Comparison of ENCODE assay signal across 12 cellular contexts in genomic region chr17:40312893-40313659, GRCh38. TPM values are rescaled to one million over a fixed set of nuclear protein-coding genes. Genes with fewer than 3 reads are reported as not detected.
DNase-seq lines count a peak whose midpoint lies in the region; ATAC-seq and TF ChIP-seq lines count a peak whose summit lies in the region.
"Had no signal": no experiment of that assay in that cellular context is flagged by ENCODE, and none has a peak within 500 bp of the region (broad histone marks: within the 10 kb centered on the region; RNA-seq: fewer than 3 reads in every experiment).

No MANE protein-coding gene starts in this region.

- H3K36me3 Mint-ChIP-seq in activated naive CD8-positive, alpha-beta T cell treated with anti-CD3 and anti-CD28 coated beads, Interleukin-2, amount 10 ng/mL, durations not matched to agents 7 days and 5 days = no peaks in the 10 kb centered on the region
- H3K36me3 Mint-ChIP-seq in activated naive CD8-positive, alpha-beta T cell treated with anti-CD3 and anti-CD28 coated beads for 36 hours = peaks cover 1% of the 10 kb centered on the region

- no peak for DNase-seq in activated naive CD8-positive, alpha-beta T cell treated with anti-CD3 and anti-CD28 coated beads, Interleukin-2, amount 10 ng/mL, durations not matched to agents 7 days and 5 days
- DNase-seq in activated naive CD8-positive, alpha-beta T cell treated with anti-CD3 and anti-CD28 coated beads for 36 hours = no peak
- DNase-seq in upper lobe of left lung = no peak
- no peak for DNase-seq in NOMO-1 treated with dmso at 0.1 percent for 144 hours (lab: John Stamatoyannopoulos, UW; ENCODE audit: unreplicated experiment)
- DNase-seq: activated naive CD4-positive, alpha-beta T cell; endodermal cell; stimulated activated CD8-positive, alpha-beta memory T cell treated with anti-CD3 and anti-CD28 coated beads, Interleukin-4, amount 100 ng/mL, for 48 hours had no signal

- H3K27ac ChIP-seq in angular gyrus (ENCODE audit: low read depth, low read length) (peak overlapping the region; percentile 50), muscle layer of duodenum (ENCODE audit: low read length) (peak overlapping the region; percentile 45), upper lobe of left lung (peak overlapping the region; percentile 69 to 89 (median 81))

- no peak overlapping the region for H3K4me3 Mint-ChIP-seq in activated naive CD8-positive, alpha-beta T cell treated with anti-CD3 and anti-CD28 coated beads, Interleukin-2, amount 10 ng/mL, durations not matched to agents 7 days and 5 days
- no peak overlapping the region for H3K4me3 Mint-ChIP-seq in activated naive CD8-positive, alpha-beta T cell treated with anti-CD3 and anti-CD28 coated beads for 36 hours
- H3K4me3 Mint-ChIP-seq: endodermal cell had no signal

- H3K9me3 ChIP-seq in muscle layer of duodenum (ENCODE audit: control insufficient read depth in 1 of 2, low read length in 2 of 2) (no peaks in the 10 kb centered on the region), upper lobe of left lung (no peaks in the 10 kb centered on the region)

- peaks cover 71% of the 10 kb centered on the region for H3K4me1 Mint-ChIP-seq in activated naive CD8-positive, alpha-beta T cell treated with anti-CD3 and anti-CD28 coated beads, Interleukin-2, amount 10 ng/mL, durations not matched to agents 7 days and 5 days
- peaks cover 73% of the 10 kb centered on the region for H3K4me1 Mint-ChIP-seq in activated naive CD8-positive, alpha-beta T cell treated with anti-CD3 and anti-CD28 coated beads for 36 hours

- 66 to 73% methylated on average over 3 to 4 of the region's 4 CpGs for WGBS in upper lobe of left lung, 2 donors

- TF ChIP-seq CTCF in upper lobe of left lung (IDR thresholded peaks at IDR 0.05) = no peak

- POLR2A ChIA-PET in activated naive CD8-positive, alpha-beta T cell treated with anti-CD3 and anti-CD28 coated beads, Interleukin-2, amount 10 ng/mL, durations not matched to agents 7 days and 5 days (lab: Charles Lee) = interaction anchor here (0.7 to 1.4 kb wide), 3 partner anchors 10 to 175 kb away, joined by 3 read pairs; no protein-coding TSS in a partner anchor

- H3K9me3 Mint-ChIP-seq in activated naive CD8-positive, alpha-beta T cell treated with anti-CD3 and anti-CD28 coated beads, Interleukin-2, amount 10 ng/mL, durations not matched to agents 7 days and 5 days = no peaks in the 10 kb centered on the region
- no peaks in the 10 kb centered on the region for H3K9me3 Mint-ChIP-seq in activated naive CD8-positive, alpha-beta T cell treated with anti-CD3 and anti-CD28 coated beads for 36 hours
- H3K9me3 Mint-ChIP-seq: endodermal cell had no signal

- no peak overlapping the region for H3K4me3 ChIP-seq in muscle layer of duodenum (ENCODE audit: low read depth in 1 of 2, low read length in 2 of 2)
- no peak overlapping the region for H3K4me3 ChIP-seq in upper lobe of left lung
- H3K4me3 ChIP-seq: K562 had no signal

- no peak for TF ChIP-seq POLR2A in upper lobe of left lung (IDR thresholded peaks at IDR 0.05)

- peaks cover 63 to 94% of the 10 kb centered on the region in 2 donors for H3K4me1 ChIP-seq in muscle layer of duodenum (ENCODE audit: control insufficient read depth in 1 of 2, insufficient read depth in 2 of 2, low read length in 2 of 2)
- H3K4me1 ChIP-seq in upper lobe of left lung = peaks cover 93 to 98% (median 97%) of the 10 kb centered on the region in 4 donors

- H3K36me3 ChIP-seq in muscle layer of duodenum (ENCODE audit: control insufficient read depth in 1 of 2, insufficient read depth in 2 of 2, low read length in 2 of 2) (no peaks in the 10 kb centered on the region), upper lobe of left lung (no peaks in the 10 kb centered on the region)

- H3K27me3 ChIP-seq in muscle layer of duodenum (ENCODE audit: low read depth, low read length) (no peaks in the 10 kb centered on the region), upper lobe of left lung (no peaks in the 10 kb centered on the region)

- peak overlapping the region; percentile 57 for H3K27ac Mint-ChIP-seq in activated naive CD8-positive, alpha-beta T cell treated with anti-CD3 and anti-CD28 coated beads, Interleukin-2, amount 10 ng/mL, durations not matched to agents 7 days and 5 days
- no peak overlapping the region for H3K27ac Mint-ChIP-seq in activated naive CD8-positive, alpha-beta T cell treated with anti-CD3 and anti-CD28 coated beads for 36 hours
- H3K27ac Mint-ChIP-seq: endodermal cell had no signal

- no peak for ATAC-seq in activated naive CD8-positive, alpha-beta T cell treated with anti-CD3 and anti-CD28 coated beads, Interleukin-2, amount 10 ng/mL, durations not matched to agents 7 days and 5 days (ENCODE audit: low read depth)
- ATAC-seq in upper lobe of left lung (ENCODE audit: low FRiP score in 2 of 2) (no peak), GM18861 (IDR thresholded peaks at IDR 0.05; ENCODE audit: unreplicated experiment) (no peak), HG02798 (IDR thresholded peaks at IDR 0.05; ENCODE audit: poor library complexity, unreplicated experiment) (no peak)
- ATAC-seq: K562 had no signal

- TF ChIP-seq EP300 in upper lobe of left lung (IDR thresholded peaks at IDR 0.05) = no peak

- no peaks in the 10 kb centered on the region for H3K27me3 Mint-ChIP-seq in activated naive CD8-positive, alpha-beta T cell treated with anti-CD3 and anti-CD28 coated beads, Interleukin-2, amount 10 ng/mL, durations not matched to agents 7 days and 5 days
- no peaks in the 10 kb centered on the region for H3K27me3 Mint-ChIP-seq in activated naive CD8-positive, alpha-beta T cell treated with anti-CD3 and anti-CD28 coated beads for 36 hours

RNA-seq across cellular contexts. Expression of gene RARA, which starts 4.1 kb away (rescaled TPM):
- 10 to 100 TPM; 51.7 to 53.6 TPM for total RNA-seq in activated naive CD8-positive, alpha-beta T cell treated with anti-CD3 and anti-CD28 coated beads, Interleukin-2, amount 10 ng/mL, durations not matched to agents 7 days and 5 days
- total RNA-seq in activated naive CD8-positive, alpha-beta T cell treated with anti-CD3 and anti-CD28 coated beads for 36 hours = 10 to 100 TPM; 31.2 to 33.3 TPM
- total RNA-seq in upper lobe of left lung = 10 to 100 TPM; 45.7 to 95.6 (median 85.9) TPM

RNA-seq across cellular contexts. Expression of gene CDC6, which starts 25.4 kb away (rescaled TPM):
- total RNA-seq in activated naive CD8-positive, alpha-beta T cell treated with anti-CD3 and anti-CD28 coated beads, Interleukin-2, amount 10 ng/mL, durations not matched to agents 7 days and 5 days = 10 to 100 TPM; 67.9 to 75.2 TPM
- 100 to 1,000 TPM; 144 to 149 TPM for total RNA-seq in activated naive CD8-positive, alpha-beta T cell treated with anti-CD3 and anti-CD28 coated beads for 36 hours
- 1 to 10 TPM; 1.1 to 5.1 (median 2.3) TPM for total RNA-seq in upper lobe of left lung

RNA-seq across cellular contexts. Expression of gene GJD3, which starts 51.5 kb away (rescaled TPM):
- under 1 TPM in 1 of 2 experiments, not detected in 1; 0.48 TPM for total RNA-seq in activated naive CD8-positive, alpha-beta T cell treated with anti-CD3 and anti-CD28 coated beads, Interleukin-2, amount 10 ng/mL, durations not matched to agents 7 days and 5 days
- not detected for total RNA-seq in activated naive CD8-positive, alpha-beta T cell treated with anti-CD3 and anti-CD28 coated beads for 36 hours
- total RNA-seq in upper lobe of left lung = 1 to 10 TPM in 4 of 6 donors, not detected in 2; 1.7 to 8.4 (median 4.5) TPM
- total RNA-seq: endodermal cell had no signal

Comparison
In these comparisons a context has a peak if more than half of its experiments do, and no peak if none do; other contexts are left out.
1. RNA of gene CDC6, which starts 25.4 kb away (total RNA-seq): 144 to 149 TPM in activated naive CD8-positive, alpha-beta T cell treated with anti-CD3 and anti-CD28 coated beads for 36 hours and 67.9 to 75.2 TPM in activated naive CD8-positive, alpha-beta T cell treated with anti-CD3 and anti-CD28 coated beads, Interleukin-2, amount 10 ng/mL, durations not matched to agents 7 days and 5 days; 1.1 to 5.1 TPM in upper lobe of left lung; every median in the first group is over 10 times any median in the second.
2. Peak in every context shown above with its lines, with median percentiles within 50 percentile points of each other: H3K27ac ChIP-seq.